In genomic region chr9:109986423-109987055, GRCh38 we compare ENCODE assay signal across 11 cellular contexts.
DNase-seq lines count a peak whose midpoint lies in the region; ATAC-seq and TF ChIP-seq lines count a peak whose summit lies in the region.
"Had no signal": no experiment of that assay in that cellular context is flagged by ENCODE, and none has a peak within 500 bp of the region (broad histone marks: within the 10 kb centered on the region; RNA-seq: fewer than 3 reads in every experiment).

No MANE protein-coding gene starts in this region.

- H3K4me2 ChIP-seq in smooth muscle cell = peak overlapping the region; percentile 70

- H3K4me3 Mint-ChIP-seq in activated T-helper 17 cell treated with anti-CD3 and anti-CD28 coated beads, Interleukin-2, amount 50 U/mL, for 72 hours = no peak overlapping the region

- no peaks in the 10 kb centered on the region for H3K36me3 Mint-ChIP-seq in activated T-helper 17 cell treated with anti-CD3 and anti-CD28 coated beads, Interleukin-2, amount 50 U/mL, for 72 hours (ENCODE audit: low read depth)

- no peaks in the 10 kb centered on the region for H3K27me3 Mint-ChIP-seq in activated T-helper 17 cell treated with anti-CD3 and anti-CD28 coated beads, Interleukin-2, amount 50 U/mL, for 72 hours

- H3K27ac Mint-ChIP-seq in activated T-helper 17 cell treated with anti-CD3 and anti-CD28 coated beads, Interleukin-2, amount 50 U/mL, for 72 hours = no peak overlapping the region

- no peak overlapping the region for H3K9ac ChIP-seq in smooth muscle cell (ENCODE audit: low read depth)

- H3K4me1 ChIP-seq in smooth muscle cell (ENCODE audit: low read depth) = peaks cover 3% of the 10 kb centered on the region
- H3K4me1 ChIP-seq: prostate gland had no signal

- H3K79me2 ChIP-seq in smooth muscle cell (ENCODE audit: low read depth) = no peaks in the 10 kb centered on the region

- no peak for TF ChIP-seq CTCF in fibroblast of villous mesenchyme (IDR thresholded peaks at IDR 0.05; ENCODE audit: insufficient read depth, low read depth, low read length)
- TF ChIP-seq CTCF in smooth muscle cell (IDR thresholded peaks at IDR 0.05; ENCODE audit: borderline replicate concordance, insufficient read depth, poor library complexity, severe bottlenecking) = no peak

- peaks cover 8% of the 10 kb centered on the region for H3K9me3 Mint-ChIP-seq in activated T-helper 17 cell treated with anti-CD3 and anti-CD28 coated beads, Interleukin-2, amount 50 U/mL, for 72 hours

- no peak overlapping the region for H2AFZ ChIP-seq in smooth muscle cell (ENCODE audit: low read depth)

- peak; percentile 84 for DNase-seq in GM04504 (ENCODE audit: low read depth)
- peak; percentile 91 for DNase-seq in fibroblast of villous mesenchyme (ENCODE audit: low read depth)
- DNase-seq in smooth muscle cell (lab: John Stamatoyannopoulos, UW; ENCODE audit: unreplicated experiment) = no peak
- no peak for DNase-seq in NCI-H345 (lab: John Stamatoyannopoulos, UW)
- no peak for DNase-seq in NCI-H510A treated with DMSO at 0.1 percent for 48 hours (lab: John Stamatoyannopoulos, UW)
- no peak for DNase-seq in NCI-H446 treated with DMSO at 0.1 percent for 48 hours (lab: John Stamatoyannopoulos, UW)
- no peak for DNase-seq in NOMO-1 treated with dmso at 0.1 percent for 144 hours (lab: John Stamatoyannopoulos, UW; ENCODE audit: unreplicated experiment)
- DNase-seq: activated T-cell treated with anti-CD3 and anti-CD28 coated beads for 4 hours, DMS53 had no signal

- H3K9me3 ChIP-seq in smooth muscle cell (replicated peaks; ENCODE audit: low read depth) = no peaks in the 10 kb centered on the region
- H3K9me3 ChIP-seq: prostate gland had no signal

- H3K36me3 ChIP-seq in smooth muscle cell (ENCODE audit: low read depth) = no peaks in the 10 kb centered on the region
- H3K36me3 ChIP-seq: prostate gland had no signal

- H3K4me3 ChIP-seq in fibroblast of villous mesenchyme (ENCODE audit: low read depth, low read length) (no peak overlapping the region), smooth muscle cell (no peak overlapping the region)
- H3K4me3 ChIP-seq: prostate gland had no signal

- WGBS in smooth muscle cell (ENCODE audit: low lambda C conversion rate) = 39% methylated on average over 1 of the region's 1 CpG

- H4K20me1 ChIP-seq in smooth muscle cell (ENCODE audit: low read depth) = no peaks in the 10 kb centered on the region

- H3K27ac ChIP-seq in smooth muscle cell (ENCODE audit: low read depth) = peak overlapping the region; percentile 86
- H3K27ac ChIP-seq: prostate gland had no signal

- ATAC-seq in activated T-helper 17 cell treated with anti-CD3 and anti-CD28 coated beads, Interleukin-2, amount 50 U/mL, for 72 hours (replicated peaks) = peak; percentile 19

- H3F3A ChIP-seq in smooth muscle cell (ENCODE audit: low read depth) = peaks cover 10% of the 10 kb centered on the region

- no peaks in the 10 kb centered on the region for H3K27me3 ChIP-seq in smooth muscle cell (ENCODE audit: low read depth)

- H3K4me1 Mint-ChIP-seq in activated T-helper 17 cell treated with anti-CD3 and anti-CD28 coated beads, Interleukin-2, amount 50 U/mL, for 72 hours = no peaks in the 10 kb centered on the region

Comparison
In these comparisons a context has a peak if more than half of its experiments do, and no peak if none do; other contexts are left out.
1. DNase-seq: peak in GM04504 (single experiment) and fibroblast of villous mesenchyme (single experiment); none in smooth muscle cell (single experiment), NCI-H345 (single experiment), NCI-H510A treated with DMSO at 0.1 percent for 48 hours (single experiment), NCI-H446 treated with DMSO at 0.1 percent for 48 hours (single experiment) and NOMO-1 treated with dmso at 0.1 percent for 144 hours (single experiment).